Comparison of ENCODE assay signal across 15 cellular contexts in genomic region chr6:160883560-160883959, GRCh38.
"Had no signal": no experiment of that assay in that cellular context is flagged by ENCODE, and none has a peak within 500 bp of the region (broad histone marks: within the 10 kb centered on the region; RNA-seq: fewer than 3 reads in every experiment).

No MANE protein-coding gene starts in this region.

- FAIRE-seq: TTC549 had no signal

- H3K4me3 ChIP-seq: left lung, thyroid gland had no signal

- H3K27me3 ChIP-seq: left lung, thyroid gland had no signal

- DNase-seq: activated B cell treated with CpG ODN at 0.5 μM for 24 hours; activated CD4-positive, alpha-beta memory T cell treated with anti-CD3 and anti-CD28 coated beads for 36 hours; activated CD4-positive, alpha-beta T cell treated with anti-CD3 and anti-CD28 coated beads for 4 hours; activated gamma-delta T cell treated with Interleukin-2 at 50 U/mL for 16 hours; activated T-cell treated with anti-CD3 and anti-CD28 coated beads for 4 hours; effector CD4-positive, alpha-beta T cell; hippocampal formation; left lung; stimulated activated CD4-positive, alpha-beta T cell treated with anti-CD3 and anti-CD28 coated beads, Interleukin-12 subunit alpha, Interleukin-12 subunit beta, amount 100 ng/mL, for 4 hours; stimulated activated CD4-positive, alpha-beta T cell treated with anti-CD3 and anti-CD28 coated beads, Interleukin-1b, Interleukin-23, amount 100 ng/mL, for 48 hours; stimulated activated naive CD4-positive, alpha-beta T cell treated with Interleukin-2 at 50 U/mL for 16 hours; T-helper 2 cell; thyroid gland had no signal

- H3K9me3 ChIP-seq: thyroid gland had no signal

- H3K36me3 ChIP-seq: left lung, thyroid gland had no signal

- ATAC-seq: activated naive CD4-positive, alpha-beta T cell treated with anti-CD3 and anti-CD28 coated beads, Interleukin-2, amount 50 U/mL, for 72 hours; left lung had no signal

- H3K4me1 ChIP-seq: left lung, thyroid gland had no signal

- H3K27ac ChIP-seq: left lung, thyroid gland had no signal
